ENCODE assay signal across 8 cellular contexts in genomic region chr10:119750391-119751230, GRCh38. TPM values are rescaled to one million over a fixed set of nuclear protein-coding genes. Genes with fewer than 3 reads are reported as not detected.
DNase-seq lines count a peak whose midpoint lies in the region; ATAC-seq and TF ChIP-seq lines count a peak whose summit lies in the region.

No MANE protein-coding gene starts in this region.

- H3K4me3 Mint-ChIP-seq in chondrocyte (ENCODE audit: unreplicated experiment): no peak overlapping the region

- DNase-seq in AG09309 (ENCODE audit: low read depth) (peak; percentile 56), NCI-H345 treated with DMSO at 0.1 percent for 48 hours (lab: John Stamatoyannopoulos, UW; ENCODE audit: unreplicated experiment) (peak; percentile 22), chondrocyte (ENCODE audit: low spot score) (no peak), left kidney (ENCODE audit: low read depth, low spot score) (peak; percentile 90)
- peak in 3 of 4 experiments; percentile 4 to 21 (median 9) for DNase-seq in activated CD4-positive, CD25-positive, alpha-beta regulatory T cell (lab: John Stamatoyannopoulos, UW)
- peak; percentile 65 for DNase-seq in stimulated activated CD4-positive, alpha-beta T cell treated with anti-CD3 and anti-CD28 coated beads, Interleukin-4, amount 100 ng/mL, for 24 hours

- TF ChIP-seq CTCF in AG09309 (IDR thresholded peaks at IDR 0.05; ENCODE audit: control insufficient read depth, insufficient read depth, low read depth, low read length, missing control alignments) (peak; percentile 98), chondrocyte (IDR thresholded peaks at IDR 0.05) (peak; percentile 96)

- no peak overlapping the region for H3K4me3 ChIP-seq in AG09309 (ENCODE audit: control insufficient read depth, low read depth, low read length)

- ATAC-seq in GM18520 (IDR thresholded peaks at IDR 0.05; ENCODE audit: unreplicated experiment) (peak; percentile 71), HG03108 (IDR thresholded peaks at IDR 0.05; ENCODE audit: unreplicated experiment) (peak; percentile 89)

- H3K9me3 Mint-ChIP-seq in chondrocyte (ENCODE audit: low read depth): no peaks in the 10 kb centered on the region

- no peak overlapping the region for H3K27ac Mint-ChIP-seq in chondrocyte (ENCODE audit: unreplicated experiment)

- H3K27me3 Mint-ChIP-seq in chondrocyte (ENCODE audit: low read depth): no peaks in the 10 kb centered on the region

- peaks cover 32% of the 10 kb centered on the region for H3K4me1 Mint-ChIP-seq in chondrocyte (ENCODE audit: low read depth)

- H3K36me3 Mint-ChIP-seq in chondrocyte (ENCODE audit: low read depth): no peaks in the 10 kb centered on the region

RNA-seq across cellular contexts. Expression of gene INPP5F, which starts 24.8 kb away (rescaled TPM):
- 55.7 to 83.1 TPM (median 56.4 TPM) in 3 replicates for total RNA-seq in chondrocyte
